ENCODE assay signal across 8 cellular contexts in genomic region chr17:80832888-80833583, GRCh38.
A peak's percentile ranks its signal among the peaks of the same experiment; 100 is the strongest.
DNase-seq lines count a peak whose midpoint lies in the region; ATAC-seq and TF ChIP-seq lines count a peak whose summit lies in the region.

No MANE protein-coding gene starts in this region.

- no peaks in the 10 kb centered on the region for H3K9me3 ChIP-seq in PC-9 (ENCODE audit: insufficient read depth, low read depth)
- no peaks in the 10 kb centered on the region for H3K9me3 ChIP-seq in naive thymus-derived CD4-positive, alpha-beta T cell (ENCODE audit: control insufficient read depth in 2 of 3, low read length in 3 of 3)

- BruUV-seq in PC-9 (replicated peaks; lab: Mats Ljungman, UMichigan), result TSS peak; percentile 86

- peak overlapping the region; percentile 54; the same call in 1 of the 2 replicates for H3K4me3 ChIP-seq in PC-9
- peak overlapping the region; percentile 36 for H3K4me3 ChIP-seq in naive thymus-derived CD4-positive, alpha-beta T cell (ENCODE audit: low read length)

- peaks cover 8% of the 10 kb centered on the region for H3K4me1 Mint-ChIP-seq in activated T-helper 17 cell treated with anti-CD3 and anti-CD28 coated beads, Interleukin-2, amount 50 U/mL, for 72 hours
- peaks cover 13 to 67% (median 40%) of the 10 kb centered on the region in 7 donors for H3K4me1 Mint-ChIP-seq in naive thymus-derived CD4-positive, alpha-beta T cell

- H3K4me2 ChIP-seq in PC-9, result peak overlapping the region; percentile 81

- no peaks in the 10 kb centered on the region for H4K20me1 ChIP-seq in PC-9 (ENCODE audit: insufficient read depth)

- no peaks in the 10 kb centered on the region for H3K27me3 ChIP-seq in PC-9 (ENCODE audit: insufficient read depth, low read depth)
- no peaks in the 10 kb centered on the region for H3K27me3 ChIP-seq in naive thymus-derived CD4-positive, alpha-beta T cell (ENCODE audit: control insufficient read depth in 2 of 2, insufficient read depth in 2 of 2, low read length in 2 of 2)

- no peaks in the 10 kb centered on the region for H3K27me3 Mint-ChIP-seq in activated T-helper 17 cell treated with anti-CD3 and anti-CD28 coated beads, Interleukin-2, amount 50 U/mL, for 72 hours
- no peaks in the 10 kb centered on the region for H3K27me3 Mint-ChIP-seq in naive thymus-derived CD4-positive, alpha-beta T cell

- peak overlapping the region; percentile 82 for H3K27ac ChIP-seq in PC-9
- peak overlapping the region; percentile 80 for H3K27ac ChIP-seq in naive thymus-derived CD4-positive, alpha-beta T cell (ENCODE audit: low read depth, low read length)

- peaks cover 8% of the 10 kb centered on the region for H3F3A ChIP-seq in PC-9 (ENCODE audit: insufficient read depth, low read depth)

- TF ChIP-seq RAD21 in Ishikawa (IDR thresholded peaks at IDR 0.05; ENCODE audit: low read depth), result peak; percentile 8; the same call in 1 of the 2 replicates

- POLR2A ChIA-PET in PC-9 (lab: Charles Lee; ENCODE audit: unreplicated experiment), result interaction anchor here (0.5 to 0.6 kb wide), 3 partner anchors 21 to 41 kb away, joined by 4 read pairs; no protein-coding TSS in a partner anchor
- POLR2A ChIA-PET in naive thymus-derived CD4-positive, alpha-beta T cell (lab: Charles Lee), result interaction anchor here (1.0 to 2.3 kb wide), 14 partner anchors 10 to 379 kb away, joined by 3 to 15 read pairs (median 6); no protein-coding TSS in a partner anchor

- DNase-seq in DMS 273 treated with DMSO at 0.1 percent for 48 hours (lab: John Stamatoyannopoulos, UW) (peak; percentile 98), PC-9 (peak; percentile 85 to 88), fibroblast of peridontal ligament (ENCODE audit: extremely low read depth) (peak; percentile 97)
- peak; percentile 43 to 83 (median 67) for DNase-seq in naive thymus-derived CD4-positive, alpha-beta T cell
- DNase-seq in stimulated activated CD8-positive, alpha-beta memory T cell treated with anti-CD3 and anti-CD28 coated beads, Interleukin-7, amount 100 ng/mL, for 48 hours (ENCODE audit: extremely low read depth in 1 of 2, low read depth in 1 of 2), result peak; percentile 73 to 81

- H3K27ac Mint-ChIP-seq in activated T-helper 17 cell treated with anti-CD3 and anti-CD28 coated beads, Interleukin-2, amount 50 U/mL, for 72 hours, result peak overlapping the region; percentile 89
- peak overlapping the region; percentile 83 to 99 (median 94) for H3K27ac Mint-ChIP-seq in naive thymus-derived CD4-positive, alpha-beta T cell

- peak; percentile 42; the same call in 1 of the 2 replicates for TF ChIP-seq EP300 in Ishikawa (IDR thresholded peaks at IDR 0.05; ENCODE audit: borderline replicate concordance)

- H3K4me3 Mint-ChIP-seq in activated T-helper 17 cell treated with anti-CD3 and anti-CD28 coated beads, Interleukin-2, amount 50 U/mL, for 72 hours, result peak overlapping the region; percentile 65
- peak overlapping the region; percentile 74 to 89 (median 88) for H3K4me3 Mint-ChIP-seq in naive thymus-derived CD4-positive, alpha-beta T cell

- H3K4me1 ChIP-seq in PC-9 (replicated peaks; ENCODE audit: insufficient read depth), result peaks cover 8% of the 10 kb centered on the region
- H3K4me1 ChIP-seq in naive thymus-derived CD4-positive, alpha-beta T cell (ENCODE audit: control insufficient read depth in 2 of 2, insufficient read depth in 2 of 2, low read length in 2 of 2), result peaks cover 9 to 12% of the 10 kb centered on the region in 2 donors

- H3K36me3 Mint-ChIP-seq in activated T-helper 17 cell treated with anti-CD3 and anti-CD28 coated beads, Interleukin-2, amount 50 U/mL, for 72 hours (ENCODE audit: low read depth), result peaks cover 11% of the 10 kb centered on the region
- H3K36me3 Mint-ChIP-seq in naive thymus-derived CD4-positive, alpha-beta T cell, result peaks cover 0 to 31% (median 8%) of the 10 kb centered on the region in 5 donors

- no peaks in the 10 kb centered on the region for H3K36me3 ChIP-seq in PC-9 (ENCODE audit: low read depth)
- H3K36me3 ChIP-seq in naive thymus-derived CD4-positive, alpha-beta T cell (ENCODE audit: control insufficient read depth in 2 of 3, insufficient read depth in 3 of 3, low read length in 3 of 3), result peaks cover 0 to 18% (median 0%) of the 10 kb centered on the region in 3 experiments

- intact Hi-C loops in PC-9 (cut with micrococcal nuclease; ENCODE audit: unreplicated experiment), result loop anchor here (2.0 to 5.0 kb wide), 4 partner anchors 24 to 216 kb away; no protein-coding TSS in a partner anchor
- intact Hi-C loops in naive thymus-derived CD4-positive, alpha-beta T cell (cut with micrococcal nuclease), result loop anchor here (1.0 to 5.0 kb wide), 9 partner anchors 14 to 72 kb away; no protein-coding TSS in a partner anchor

- ATAC-seq in GM21576 (IDR thresholded peaks at IDR 0.05; ENCODE audit: unreplicated experiment), result peak; percentile 69
- peak; percentile 93 for ATAC-seq in activated T-helper 17 cell treated with anti-CD3 and anti-CD28 coated beads, Interleukin-2, amount 50 U/mL, for 72 hours (replicated peaks)
- ATAC-seq in naive thymus-derived CD4-positive, alpha-beta T cell, result peak; percentile 93

- no peak for TF ChIP-seq CTCF in PC-9 (conservative IDR thresholded peaks at IDR 0.05)

- CTCF ChIA-PET in PC-9 (lab: Charles Lee), result no interaction called here
- CTCF ChIA-PET in naive thymus-derived CD4-positive, alpha-beta T cell (lab: Charles Lee), result interaction anchor here (0.6 to 1.4 kb wide), 7 partner anchors 11 to 122 kb away, joined by 3 to 5 read pairs (median 3); no protein-coding TSS in a partner anchor

- 0 out of 2 replicates have a peak overlapping the region, but pooled peaks have one; percentile 67 for H2AFZ ChIP-seq in PC-9

- H3K9me3 Mint-ChIP-seq in activated T-helper 17 cell treated with anti-CD3 and anti-CD28 coated beads, Interleukin-2, amount 50 U/mL, for 72 hours, result no peaks in the 10 kb centered on the region
- peaks cover 0 to 3% (median 0%) of the 10 kb centered on the region in 11 donors for H3K9me3 Mint-ChIP-seq in naive thymus-derived CD4-positive, alpha-beta T cell

- no peaks in the 10 kb centered on the region for H3K9me2 ChIP-seq in PC-9 (ENCODE audit: insufficient read depth)

- no peaks in the 10 kb centered on the region for H3K79me2 ChIP-seq in PC-9 (ENCODE audit: low read depth)

TF ChIP-seq in Ishikawa, 13 proteins besides CTCF, POLR2A, EP300 and RAD21:
- TF ChIP-seq YY1 (IDR thresholded peaks at IDR 0.05; ENCODE audit: low read depth), result peak; percentile 84
- no peak for TF ChIP-seq CEBPB (IDR thresholded peaks at IDR 0.05)
- TF ChIP-seq, protein P1, sequence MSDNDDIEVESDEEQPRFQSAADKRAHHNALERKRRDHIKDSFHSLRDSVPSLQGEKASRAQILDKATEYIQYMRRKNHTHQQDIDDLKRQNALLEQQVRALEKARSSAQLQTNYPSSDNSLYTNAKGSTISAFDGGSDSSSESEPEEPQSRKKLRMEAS (IDR thresholded peaks at IDR 0.05), result peak; percentile 76; the same call in 1 of the 2 replicates
- no peak for TF ChIP-seq TAF1 (IDR thresholded peaks at IDR 0.05; ENCODE audit: low read depth)
- 0 out of 2 replicates have a peak, but pooled peaks have one; percentile 25 for TF ChIP-seq TCF12 (IDR thresholded peaks at IDR 0.05; ENCODE audit: low read depth)
- peak; percentile 6; the same call in 1 of the 2 replicates for TF ChIP-seq TEAD4 (IDR thresholded peaks at IDR 0.05)
- TF ChIP-seq, protein P2, sequence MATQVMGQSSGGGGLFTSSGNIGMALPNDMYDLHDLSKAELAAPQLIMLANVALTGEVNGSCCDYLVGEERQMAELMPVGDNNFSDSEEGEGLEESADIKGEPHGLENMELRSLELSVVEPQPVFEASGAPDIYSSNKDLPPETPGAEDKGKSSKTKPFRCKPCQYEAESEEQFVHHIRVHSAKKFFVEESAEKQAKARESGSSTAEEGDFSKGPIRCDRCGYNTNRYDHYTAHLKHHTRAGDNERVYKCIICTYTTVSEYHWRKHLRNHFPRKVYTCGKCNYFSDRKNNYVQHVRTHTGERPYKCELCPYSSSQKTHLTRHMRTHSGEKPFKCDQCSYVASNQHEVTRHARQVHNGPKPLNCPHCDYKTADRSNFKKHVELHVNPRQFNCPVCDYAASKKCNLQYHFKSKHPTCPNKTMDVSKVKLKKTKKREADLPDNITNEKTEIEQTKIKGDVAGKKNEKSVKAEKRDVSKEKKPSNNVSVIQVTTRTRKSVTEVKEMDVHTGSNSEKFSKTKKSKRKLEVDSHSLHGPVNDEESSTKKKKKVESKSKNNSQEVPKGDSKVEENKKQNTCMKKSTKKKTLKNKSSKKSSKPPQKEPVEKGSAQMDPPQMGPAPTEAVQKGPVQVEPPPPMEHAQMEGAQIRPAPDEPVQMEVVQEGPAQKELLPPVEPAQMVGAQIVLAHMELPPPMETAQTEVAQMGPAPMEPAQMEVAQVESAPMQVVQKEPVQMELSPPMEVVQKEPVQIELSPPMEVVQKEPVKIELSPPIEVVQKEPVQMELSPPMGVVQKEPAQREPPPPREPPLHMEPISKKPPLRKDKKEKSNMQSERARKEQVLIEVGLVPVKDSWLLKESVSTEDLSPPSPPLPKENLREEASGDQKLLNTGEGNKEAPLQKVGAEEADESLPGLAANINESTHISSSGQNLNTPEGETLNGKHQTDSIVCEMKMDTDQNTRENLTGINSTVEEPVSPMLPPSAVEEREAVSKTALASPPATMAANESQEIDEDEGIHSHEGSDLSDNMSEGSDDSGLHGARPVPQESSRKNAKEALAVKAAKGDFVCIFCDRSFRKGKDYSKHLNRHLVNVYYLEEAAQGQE (IDR thresholded peaks at IDR 0.05; ENCODE audit: low read depth), result no peak

Comparison
In these comparisons a context has a peak if more than half of its experiments do, and no peak if none do; other contexts are left out.
1. Peak in every context shown above with its lines: DNase-seq, ATAC-seq, H3K4me3 ChIP-seq and H3K27ac ChIP-seq.